In the genomic region with DNA sequence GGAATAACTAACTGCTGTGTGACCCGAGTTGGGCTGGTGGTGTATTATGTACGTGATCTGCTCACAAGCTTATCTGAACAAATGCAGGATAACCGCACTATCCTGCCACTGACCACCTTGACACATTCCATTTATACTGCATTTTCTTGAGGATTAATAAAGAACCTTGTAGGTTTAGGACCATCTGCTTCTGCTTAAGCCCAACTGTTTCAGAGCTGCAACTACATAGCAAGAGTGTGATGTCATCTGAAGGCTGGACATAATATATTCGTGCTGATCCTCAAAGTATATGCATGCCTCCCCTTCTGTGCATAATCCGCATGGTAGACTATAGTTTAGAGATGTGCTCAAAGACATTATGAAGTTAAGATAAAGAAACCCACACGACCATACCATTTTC, we compare ENCODE assay signal across 1 cellular context.
TF ChIP-seq lines count a peak whose summit lies in the region.

No MANE protein-coding gene starts in this region.

TF ChIP-seq in SK-N-SH, 30 proteins besides CTCF, POLR2A, EP300 and RAD21 (continued from another document):
- TF ChIP-seq, protein P1, sequence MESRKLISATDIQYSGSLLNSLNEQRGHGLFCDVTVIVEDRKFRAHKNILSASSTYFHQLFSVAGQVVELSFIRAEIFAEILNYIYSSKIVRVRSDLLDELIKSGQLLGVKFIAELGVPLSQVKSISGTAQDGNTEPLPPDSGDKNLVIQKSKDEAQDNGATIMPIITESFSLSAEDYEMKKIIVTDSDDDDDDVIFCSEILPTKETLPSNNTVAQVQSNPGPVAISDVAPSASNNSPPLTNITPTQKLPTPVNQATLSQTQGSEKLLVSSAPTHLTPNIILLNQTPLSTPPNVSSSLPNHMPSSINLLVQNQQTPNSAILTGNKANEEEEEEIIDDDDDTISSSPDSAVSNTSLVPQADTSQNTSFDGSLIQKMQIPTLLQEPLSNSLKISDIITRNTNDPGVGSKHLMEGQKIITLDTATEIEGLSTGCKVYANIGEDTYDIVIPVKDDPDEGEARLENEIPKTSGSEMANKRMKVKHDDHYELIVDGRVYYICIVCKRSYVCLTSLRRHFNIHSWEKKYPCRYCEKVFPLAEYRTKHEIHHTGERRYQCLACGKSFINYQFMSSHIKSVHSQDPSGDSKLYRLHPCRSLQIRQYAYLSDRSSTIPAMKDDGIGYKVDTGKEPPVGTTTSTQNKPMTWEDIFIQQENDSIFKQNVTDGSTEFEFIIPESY (IDR thresholded peaks at IDR 0.05; ENCODE audit: borderline replicate concordance, low read depth) = no peak
- TF ChIP-seq JUND (IDR thresholded peaks at IDR 0.05) = peak; percentile 80; the same call in 1 of the 2 replicates
- TF ChIP-seq RXRA (IDR thresholded peaks at IDR 0.05; ENCODE audit: borderline replicate concordance, low read depth) = no peak
- no peak for TF ChIP-seq SIN3A (IDR thresholded peaks at IDR 0.05; ENCODE audit: borderline replicate concordance, low read depth, low read length)
- TF ChIP-seq GATA2 (CRISPR knock-in tag; IDR thresholded peaks at IDR 0.05) = no peak
- peak; percentile 80 for TF ChIP-seq TEAD4 (IDR thresholded peaks at IDR 0.05; ENCODE audit: borderline replicate concordance, insufficient read depth)
